Comparison of ENCODE assay signal across 17 cellular contexts in the genomic region with DNA sequence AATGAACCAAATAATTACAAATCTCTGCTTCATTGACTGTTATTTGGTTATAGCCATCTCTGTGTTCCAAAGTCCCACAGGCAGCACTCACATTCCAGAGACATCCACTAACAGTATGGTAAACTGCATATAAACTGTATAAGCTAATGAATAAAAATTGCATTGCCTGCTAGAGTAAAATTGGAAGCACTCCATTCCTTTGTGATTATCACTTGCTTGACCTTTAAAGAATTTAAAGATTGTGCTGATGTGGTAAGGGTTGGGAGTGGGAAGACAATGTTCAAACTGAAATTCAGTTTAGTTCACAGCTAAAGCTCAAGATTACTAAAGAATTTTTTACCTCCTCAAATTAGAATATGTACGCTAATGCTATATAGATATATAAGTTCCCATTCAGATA. TPM values are rescaled to one million over a fixed set of nuclear protein-coding genes. Genes with fewer than 3 reads are reported as not detected.
DNase-seq lines count a peak whose midpoint lies in the region.
"Had no signal": no experiment of that assay in that cellular context is flagged by ENCODE, and none has a peak within 500 bp of the region (broad histone marks: within the 10 kb centered on the region; RNA-seq: fewer than 3 reads in every experiment).

No MANE protein-coding gene starts in this region.

- DNase-seq in EL (peak; percentile 35), SJSA1 (ENCODE audit: low read depth in 1 of 2, low spot score in 2 of 2) (peak in 1 of 2 experiments; percentile 51), fibroblast of peridontal ligament (ENCODE audit: extremely low read depth) (peak; percentile 23), myocyte (ENCODE audit: low read depth) (peak; percentile 27), NCI-H2171 treated with DMSO at 0.1 percent for 48 hours (lab: John Stamatoyannopoulos, UW) (no peak), NCI-H2227 (lab: John Stamatoyannopoulos, UW; ENCODE audit: unreplicated experiment) (no peak), G401 (ENCODE audit: low spot score) (no peak)
- no peak for DNase-seq in central memory CD4-positive, alpha-beta T cell
- DNase-seq: BE2C, DMS79 treated with DMSO at 0.1 percent for 48 hours, KG1, NCI-H1105, NCI-H2029 treated with DMSO at 0.1 percent for 48 hours, NCI-H446, NCI-H526, Peyer's patch had no signal

- H3K27ac ChIP-seq in SJSA1, result peak overlapping the region; percentile 82
- H3K27ac ChIP-seq: HL-60, Peyer's patch had no signal

- in situ Hi-C loops in G401 (cut with HindIII; ENCODE audit: low sequenced_read_pairs), result no loop called here

- H3K27me3 ChIP-seq in SJSA1 (replicated peaks), result no peaks in the 10 kb centered on the region
- H3K27me3 ChIP-seq: BE2C, Peyer's patch had no signal

- no peaks in the 10 kb centered on the region for H3K9me3 ChIP-seq in SJSA1 (replicated peaks)
- H3K9me3 ChIP-seq: BE2C, Peyer's patch had no signal

- H3K4me1 ChIP-seq in SJSA1 (replicated peaks), result peaks cover 24% of the 10 kb centered on the region
- H3K4me1 ChIP-seq: Peyer's patch had no signal

- no peaks in the 10 kb centered on the region for H3K36me3 ChIP-seq in SJSA1
- H3K36me3 ChIP-seq: BE2C, Peyer's patch had no signal

- H3K4me3 ChIP-seq in SJSA1, result no peak overlapping the region
- H3K4me3 ChIP-seq: Peyer's patch had no signal

RNA-seq across cellular contexts. Expression of a gene that starts 31.0 kb away (rescaled TPM):
- total RNA-seq in SJSA1 (2014; rRNA removed; shearing (Covaris generic)), result 105 and 123 TPM in 2 replicates
- total RNA-seq in myocyte, result 96.9 and 123 TPM in 2 replicates
- polyA plus RNA-seq in myocyte (2012), result 42.2 TPM
- 23.0 and 39.2 TPM in 2 replicates for total RNA-seq in G401 (2014; rRNA removed; shearing (Covaris generic))

Comparison
In these comparisons a context has a peak if more than half of its experiments do, and no peak if none do; other contexts are left out.
1. DNase-seq: peak in EL (single experiment), fibroblast of peridontal ligament (single experiment) and myocyte (single experiment); none in NCI-H2171 treated with DMSO at 0.1 percent for 48 hours (single experiment), NCI-H2227 (single experiment), G401 (single experiment) and central memory CD4-positive, alpha-beta T cell (single experiment).